In the genomic region with DNA sequence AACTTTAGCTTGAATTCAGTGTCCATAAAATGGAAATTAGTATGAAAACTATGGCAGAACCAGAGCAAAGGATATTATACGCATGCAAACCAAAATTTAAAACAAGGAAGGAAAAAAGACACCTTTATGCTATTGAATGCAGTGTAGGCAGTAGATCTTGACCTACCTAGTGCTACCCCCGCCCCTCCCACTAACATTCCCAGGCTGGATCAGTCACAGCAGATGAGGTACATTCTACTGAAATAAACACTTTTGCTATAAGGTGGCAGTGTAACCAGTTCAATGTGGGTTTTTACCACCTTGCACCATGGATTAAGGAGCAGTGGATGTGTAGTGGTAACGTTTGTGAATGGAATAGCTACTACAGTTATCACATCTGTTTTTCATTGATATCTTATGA, we compare ENCODE assay signal across 30 cellular contexts.
"Had no signal": no experiment of that assay in that cellular context is flagged by ENCODE, and none has a peak within 500 bp of the region (broad histone marks: within the 10 kb centered on the region; RNA-seq: fewer than 3 reads in every experiment).

No MANE protein-coding gene starts in this region.

- H3K79me2 ChIP-seq: hepatocyte had no signal

- DNase-seq: activated CD4-positive, alpha-beta memory T cell treated with anti-CD3 and anti-CD28 coated beads, Interleukin-2, amount 10 ng/mL, durations not matched to agents 7 days and 5 days; activated CD4-positive, alpha-beta T cell treated with anti-CD3 and anti-CD28 coated beads for 1 hour; activated CD4-positive, alpha-beta T cell treated with anti-CD3 and anti-CD28 coated beads for 4 hours; activated CD4-positive, alpha-beta T cell treated with anti-CD3 and anti-CD28 coated beads, Interleukin-2, amount 10 ng/mL, durations not matched to agents 7 days and 5 days; activated CD4-positive, alpha-beta T cell treated with anti-CD3 and anti-CD28 coated beads, Interleukin-2, amount 50 U/mL, for 4 hours; activated CD8-positive, alpha-beta memory T cell treated with anti-CD3 and anti-CD28 coated beads, Interleukin-2, amount 50 U/mL, for 48 hours; activated effector memory CD4-positive, alpha-beta T cell treated with Interleukin-2 at 50 U/mL for 16 hours; activated gamma-delta T cell treated with Interleukin-2 at 50 U/mL for 16 hours; activated naive CD4-positive, alpha-beta T cell treated with anti-CD3 and anti-CD28 coated beads, Interleukin-2, amount 50 U/mL, for 16 hours; activated naive CD4-positive, alpha-beta T cell treated with Interleukin-2 at 50 U/mL for 16 hours; activated T-cell treated with anti-CD3 and anti-CD28 coated beads for 4 hours; activated T-cell treated with anti-CD3 and anti-CD28 coated beads, Interleukin-2, amount 50 U/mL, for 24 hours; amniotic stem cell; anterior cingulate cortex; brain microvascular endothelial cell; dorsolateral prefrontal cortex; effector memory CD4-positive, alpha-beta T cell; endodermal cell; foreskin keratinocyte; gastrocnemius medialis; glutamatergic neuron; heart right ventricle; T-helper 2 cell had no signal

- H3K27me3 ChIP-seq: brain microvascular endothelial cell, dorsolateral prefrontal cortex, esophagus muscularis mucosa, foreskin keratinocyte, gastrocnemius medialis, heart right ventricle, hepatocyte had no signal

- H3K4me2 ChIP-seq: hepatocyte had no signal

- H3K36me3 ChIP-seq: brain microvascular endothelial cell, esophagus muscularis mucosa, gastrocnemius medialis, heart right ventricle had no signal

- H3K4me3 Mint-ChIP-seq: activated CD4-positive, alpha-beta memory T cell treated with anti-CD3 and anti-CD28 coated beads, Interleukin-2, amount 10 ng/mL, durations not matched to agents 7 days and 5 days; activated CD4-positive, alpha-beta T cell treated with anti-CD3 and anti-CD28 coated beads, Interleukin-2, amount 10 ng/mL, durations not matched to agents 7 days and 5 days; activated naive CD8-positive, alpha-beta T cell; activated T-cell treated with anti-CD3 and anti-CD28 coated beads, Interleukin-2, amount 50 U/mL, for 24 hours; activated T-helper 17 cell treated with anti-CD3 and anti-CD28 coated beads, Interleukin-2, amount 50 U/mL, for 72 hours; central memory CD8-positive, alpha-beta T cell; dendritic cell treated with granulocyte-macrophage colony-stimulating factor and Interleukin-4, amounts not matched to agents 40 ng/mL and 50 ng/mL, for 4 days; endodermal cell had no signal

- ATAC-seq: activated T-helper 17 cell treated with anti-CD3 and anti-CD28 coated beads, Interleukin-2, amount 50 U/mL, for 72 hours; foreskin keratinocyte; gastrocnemius medialis; heart right ventricle had no signal

- H3K27ac ChIP-seq: brain microvascular endothelial cell, coronary artery, dorsolateral prefrontal cortex, esophagus muscularis mucosa, foreskin keratinocyte, gastrocnemius medialis, heart right ventricle, hepatocyte had no signal

- H3K4me1 Mint-ChIP-seq: activated CD4-positive, alpha-beta memory T cell treated with anti-CD3 and anti-CD28 coated beads, Interleukin-2, amount 10 ng/mL, durations not matched to agents 7 days and 5 days; activated CD4-positive, alpha-beta T cell treated with anti-CD3 and anti-CD28 coated beads, Interleukin-2, amount 10 ng/mL, durations not matched to agents 7 days and 5 days; activated T-helper 17 cell treated with anti-CD3 and anti-CD28 coated beads, Interleukin-2, amount 50 U/mL, for 72 hours; central memory CD8-positive, alpha-beta T cell had no signal

- H3K4me1 ChIP-seq: esophagus muscularis mucosa, foreskin keratinocyte, gastrocnemius medialis, heart right ventricle had no signal

- H2AFZ ChIP-seq: hepatocyte had no signal

- H3K27ac Mint-ChIP-seq: activated CD4-positive, alpha-beta memory T cell treated with anti-CD3 and anti-CD28 coated beads, Interleukin-2, amount 10 ng/mL, durations not matched to agents 7 days and 5 days; activated CD4-positive, alpha-beta T cell treated with anti-CD3 and anti-CD28 coated beads, Interleukin-2, amount 10 ng/mL, durations not matched to agents 7 days and 5 days; activated naive CD8-positive, alpha-beta T cell; activated T-cell treated with anti-CD3 and anti-CD28 coated beads, Interleukin-2, amount 50 U/mL, for 24 hours; activated T-helper 17 cell treated with anti-CD3 and anti-CD28 coated beads, Interleukin-2, amount 50 U/mL, for 72 hours; dendritic cell treated with granulocyte-macrophage colony-stimulating factor and Interleukin-4, amounts not matched to agents 40 ng/mL and 50 ng/mL, for 4 days; endodermal cell had no signal

- H3K27me3 Mint-ChIP-seq: activated CD4-positive, alpha-beta memory T cell treated with anti-CD3 and anti-CD28 coated beads, Interleukin-2, amount 10 ng/mL, durations not matched to agents 7 days and 5 days; activated CD4-positive, alpha-beta T cell treated with anti-CD3 and anti-CD28 coated beads, Interleukin-2, amount 10 ng/mL, durations not matched to agents 7 days and 5 days; activated naive CD8-positive, alpha-beta T cell; activated T-cell treated with anti-CD3 and anti-CD28 coated beads, Interleukin-2, amount 50 U/mL, for 24 hours; activated T-helper 17 cell treated with anti-CD3 and anti-CD28 coated beads, Interleukin-2, amount 50 U/mL, for 72 hours; central memory CD8-positive, alpha-beta T cell; dendritic cell treated with granulocyte-macrophage colony-stimulating factor and Interleukin-4, amounts not matched to agents 40 ng/mL and 50 ng/mL, for 4 days had no signal

- H3K4me3 ChIP-seq: coronary artery, dorsolateral prefrontal cortex, esophagus muscularis mucosa, gastrocnemius medialis, heart right ventricle, hepatocyte had no signal

- H3K9me3 Mint-ChIP-seq: activated CD4-positive, alpha-beta memory T cell treated with anti-CD3 and anti-CD28 coated beads, Interleukin-2, amount 10 ng/mL, durations not matched to agents 7 days and 5 days; activated CD4-positive, alpha-beta T cell treated with anti-CD3 and anti-CD28 coated beads, Interleukin-2, amount 10 ng/mL, durations not matched to agents 7 days and 5 days; activated T-cell treated with anti-CD3 and anti-CD28 coated beads, Interleukin-2, amount 50 U/mL, for 24 hours; activated T-helper 17 cell treated with anti-CD3 and anti-CD28 coated beads, Interleukin-2, amount 50 U/mL, for 72 hours; central memory CD8-positive, alpha-beta T cell; dendritic cell treated with granulocyte-macrophage colony-stimulating factor and Interleukin-4, amounts not matched to agents 40 ng/mL and 50 ng/mL, for 4 days had no signal
